ENCODE assay signal across 18 cellular contexts in genomic region chr6:30770592-30770991, GRCh38. TPM values are rescaled to one million over a fixed set of nuclear protein-coding genes. Genes with fewer than 3 reads are reported as not detected.
DNase-seq lines count a peak whose midpoint lies in the region; ATAC-seq, FAIRE-seq and TF ChIP-seq lines count a peak whose summit lies in the region.
"Had no signal": no experiment of that assay in that cellular context is flagged by ENCODE, and none has a peak within 500 bp of the region (broad histone marks: within the 10 kb centered on the region; RNA-seq: fewer than 3 reads in every experiment).

No MANE protein-coding gene starts in this region.

- H3K36me3 ChIP-seq in adrenal gland (replicated peaks in 1 of 2): no peaks in the 10 kb centered on the region
- no peaks in the 10 kb centered on the region for H3K36me3 ChIP-seq in mesodermal cell (ENCODE audit: control insufficient read depth, insufficient read depth, low read length)
- H3K36me3 ChIP-seq: lower lobe of right lung had no signal

- no peak for FAIRE-seq in A549 (lab: Jason Lieb, UNC)

- H3K4me1 ChIP-seq in A549 (peaks cover 68% of the 10 kb centered on the region), adrenal gland (replicated peaks in 1 of 2) (peaks cover 15 to 34% of the 10 kb centered on the region in 2 donors), mesodermal cell (ENCODE audit: control insufficient read depth, insufficient read depth, low read length, poor library complexity, severe bottlenecking) (peaks cover 53% of the 10 kb centered on the region)

- TF ChIP-seq POLR2A in A549 (IDR thresholded peaks at IDR 0.05; ENCODE audit: low read length) (no peak), adrenal gland (IDR thresholded peaks at IDR 0.05) (no peak)

- H3K27ac Mint-ChIP-seq in HFFc6: peak overlapping the region; percentile 99

- POLR2A ChIA-PET in A549 (lab: Yijun Ruan, JAX): interaction anchor here (1.7 to 3.8 kb wide), 4 partner anchors 11 to 28 kb away, joined by 11 to 77 read pairs (median 44); partner anchors contain the start of genes FLOT1 and IER3

- H3K4me3 ChIP-seq in A549 (no peak overlapping the region), adrenal gland (no peak overlapping the region), mesodermal cell (ENCODE audit: extremely low read depth, insufficient read depth, low read length, poor library complexity, severe bottlenecking) (no peak overlapping the region)
- H3K4me3 ChIP-seq: lower lobe of right lung had no signal

- peak overlapping the region; percentile 75 for H3K4me2 ChIP-seq in A549

- intact Hi-C loops in adrenal gland (cut with DNase I): no loop called here

- peaks cover 2% of the 10 kb centered on the region; the same call in 1 of the 2 replicates for H3K27me3 Mint-ChIP-seq in HFFc6 (ENCODE audit: insufficient read depth)
- H3K27me3 Mint-ChIP-seq: IgD-negative memory B cell had no signal

- ATAC-seq in A549: no peak
- ATAC-seq in left lobe of liver: no peak
- ATAC-seq in GM18909 (IDR thresholded peaks at IDR 0.05; ENCODE audit: poor library complexity, unreplicated experiment): no peak
- no peak for ATAC-seq in GM21528 (IDR thresholded peaks at IDR 0.05; ENCODE audit: low FRiP score, unreplicated experiment)
- ATAC-seq: lower lobe of right lung had no signal

- no peak for TF ChIP-seq EP300 in A549 (IDR thresholded peaks at IDR 0.05)

- peaks cover 76% of the 10 kb centered on the region for H3K4me1 Mint-ChIP-seq in HFFc6 (ENCODE audit: low read depth)

- no peak overlapping the region for H3K4me3 Mint-ChIP-seq in HFFc6
- H3K4me3 Mint-ChIP-seq: IgD-negative memory B cell had no signal

- no peaks in the 10 kb centered on the region for H3K27me3 ChIP-seq in adrenal gland

- peaks cover 5% of the 10 kb centered on the region for H3K36me3 Mint-ChIP-seq in HFFc6 (ENCODE audit: low read depth)
- H3K36me3 Mint-ChIP-seq: IgD-negative memory B cell had no signal

- DNase-seq in A549 (ENCODE audit: low read depth in 1 of 2, low spot score in 1 of 2): no peak
- DNase-seq in HFFc6: no peak
- no peak for DNase-seq in adrenal gland
- no peak for DNase-seq in left lobe of liver (ENCODE audit: low spot score)
- DNase-seq in NCI-H1694 (lab: John Stamatoyannopoulos, UW): no peak
- DNase-seq: activated CD4-positive, CD25-positive, alpha-beta regulatory T cell treated with anti-CD3 and anti-CD28 coated beads, Interleukin-2, amount 50 U/mL, for 72 hours; activated effector memory CD4-positive, alpha-beta T cell treated with Interleukin-2 at 50 U/mL for 16 hours; C1 segment of cervical spinal cord; lower lobe of right lung; NCI-H1436 treated with DMSO at 0.1 percent for 48 hours; NCI-H446 treated with DMSO at 0.1 percent for 48 hours; occipital lobe; stimulated activated CD4-positive, alpha-beta T cell treated with anti-CD3 and anti-CD28 coated beads, Interleukin-15, amount 100 ng/mL, for 24 hours had no signal

- WGBS in A549 (ENCODE audit: missing lambda C conversion rate): 73% methylated on average over 3 of the region's 3 CpGs
- whole genome bisulfite sequencing in adrenal gland, 4 donors: 83 to 94% (median 88%) methylated on average over 3 of the region's 3 CpGs
- WGBS in mesodermal cell (ENCODE audit: insufficient coverage in 2 of 2), 2 experiments: 100% methylated on average over 1 of the region's 3 CpGs

- TF ChIP-seq CTCF in A549 (IDR thresholded peaks at IDR 0.05) (no peak), HFFc6 (IDR thresholded peaks at IDR 0.05) (no peak), adrenal gland (IDR thresholded peaks at IDR 0.05) (no peak)

- CTCF ChIA-PET in A549 (lab: Yijun Ruan, JAX): interaction anchor here (0.6 to 3.2 kb wide), 5 partner anchors 8 to 776 kb away, joined by 3 to 21 read pairs (median 4); partner anchors contain the start of gene ATP6V1G2

- H3K27ac ChIP-seq in A549 (peak overlapping the region; percentile 89 to 97), adrenal gland (peak overlapping the region in 4 of 5 donors; percentile 60 to 92 (median 80)), mesodermal cell (ENCODE audit: low read depth, low read length, severe bottlenecking) (peak overlapping the region; percentile 99)

- no peak for TF ChIP-seq RAD21 in A549 (conservative IDR thresholded peaks at IDR 0.05 in 1 of 2, IDR thresholded peaks at IDR 0.05 in 1 of 2)

- H3K9me3 ChIP-seq in A549 (no peaks in the 10 kb centered on the region), adrenal gland (replicated peaks in 1 of 3) (no peaks in the 10 kb centered on the region), mesodermal cell (ENCODE audit: control insufficient read depth, low read length) (no peaks in the 10 kb centered on the region)
- H3K9me3 ChIP-seq: lower lobe of right lung had no signal

- no peaks in the 10 kb centered on the region for H3K9me3 Mint-ChIP-seq in HFFc6
- H3K9me3 Mint-ChIP-seq: IgD-negative memory B cell; T-helper 1 cell treated with Interleukin-12 subunit alpha and Interleukin-12 subunit beta and Interleukin-4 antibody, amounts not matched to agents 30 μg/mL and 1 μg/mL, for 36 hours had no signal

TF ChIP-seq in A549, 52 proteins besides CTCF, POLR2A, EP300 and RAD21:
- TF ChIP-seq E2F6 (IDR thresholded peaks at IDR 0.05; ENCODE audit: borderline replicate concordance, low read depth): no peak
- no peak for TF ChIP-seq CHD4 (IDR thresholded peaks at IDR 0.05; ENCODE audit: borderline replicate concordance)
- TF ChIP-seq NPAS2 (CRISPR knock-in tag; IDR thresholded peaks at IDR 0.05; ENCODE audit: borderline replicate concordance): no peak

RNA-seq across cellular contexts. Expression of gene IER3, which starts 26.2 kb away (rescaled TPM):
- 116 and 202 TPM in 2 replicates for polyA plus RNA-seq in A549 (2011; rRNA removed)
- polyA plus RNA-seq in A549 (2012; cell fraction: cytosol; rRNA removed): 172 and 215 TPM in 2 replicates
- polyA plus RNA-seq in A549 (2012; cell fraction: nucleus; rRNA removed): 240 and 352 TPM in 2 replicates
- 89.1 to 108 TPM (median 104 TPM) in 3 replicates for polyA plus RNA-seq in A549 (2017; fragmentation: RNase III; extraction: RNeasy Plus Mini Kit Qiagen cat#74134 plus additional on column Dnase treatment)
- polyA minus RNA-seq in A549 (2011; rRNA and poly(A)+ RNA removed): 93.4 and 94.8 TPM in 2 replicates
- total RNA-seq in HFFc6 (2021; fragmentation: NEBNext Ultra II Directional; extraction: Animal tissue kit (Norgen Biotek cat#: 25700)): 10 to 100 TPM; 38.1 to 62.4 (median 60.2) TPM
- total RNA-seq in adrenal gland: 10 to 100 TPM in 7 of 8 donors, 1 to 10 TPM in 1; 4.0 to 66.2 (median 43.1) TPM
- 100 to 1,000 TPM in 1 of 3 donors, 10 to 100 TPM in 2; 10.3 to 136 (median 49.1) TPM for polyA plus RNA-seq in adrenal gland
- 139 TPM for polyA plus RNA-seq in mesodermal cell (2013, experiment 1 of 2)
- polyA plus RNA-seq in mesodermal cell (2013, experiment 2 of 2): 110 TPM
- total RNA-seq in left lobe of liver: 5.8 TPM

RNA-seq across cellular contexts. Expression of gene FLOT1, which starts 28.1 kb away (rescaled TPM):
- polyA plus RNA-seq in A549 (2011; rRNA removed): 135 and 136 TPM in 2 replicates
- polyA plus RNA-seq in A549 (2012; cell fraction: cytosol; rRNA removed): 140 TPM in 2 replicates
- 112 and 128 TPM in 2 replicates for polyA plus RNA-seq in A549 (2012; cell fraction: nucleus; rRNA removed)
- polyA plus RNA-seq in A549 (2017; fragmentation: RNase III; extraction: RNeasy Plus Mini Kit Qiagen cat#74134 plus additional on column Dnase treatment): 89.7 to 99.2 TPM (median 89.9 TPM) in 3 replicates
- 101 and 112 TPM in 2 replicates for polyA minus RNA-seq in A549 (2011; rRNA and poly(A)+ RNA removed)
- total RNA-seq in HFFc6 (2021; fragmentation: NEBNext Ultra II Directional; extraction: Animal tissue kit (Norgen Biotek cat#: 25700)): 100 to 1,000 TPM; 218 to 286 (median 236) TPM
- total RNA-seq in adrenal gland: 100 to 1,000 TPM; 237 to 449 (median 339) TPM
- polyA plus RNA-seq in adrenal gland: 100 to 1,000 TPM; 390 to 599 (median 411) TPM
- 145 TPM for polyA plus RNA-seq in mesodermal cell (2013, experiment 1 of 2)
- 130 TPM for polyA plus RNA-seq in mesodermal cell (2013, experiment 2 of 2)
- total RNA-seq in left lobe of liver: 45.9 TPM

RNA-seq across cellular contexts. Expression of gene TUBB, which starts 50.4 kb away (rescaled TPM):
- polyA plus RNA-seq in A549 (2011; rRNA removed): 691 and 782 TPM in 2 replicates
- 1,345 and 1,480 TPM in 2 replicates for polyA plus RNA-seq in A549 (2012; cell fraction: cytosol; rRNA removed)
- 1,395 and 1,872 TPM in 2 replicates for polyA plus RNA-seq in A549 (2012; cell fraction: nucleus; rRNA removed)
- polyA plus RNA-seq in A549 (2017; fragmentation: RNase III; extraction: RNeasy Plus Mini Kit Qiagen cat#74134 plus additional on column Dnase treatment): 1,022 to 1,121 TPM (median 1,044 TPM) in 3 replicates
- polyA minus RNA-seq in A549 (2011; rRNA and poly(A)+ RNA removed): 802 and 983 TPM in 2 replicates
- total RNA-seq in HFFc6 (2021; fragmentation: NEBNext Ultra II Directional; extraction: Animal tissue kit (Norgen Biotek cat#: 25700)): 1,000 to 10,000 TPM; 1,052 to 1,712 (median 1,589) TPM
- total RNA-seq in adrenal gland: 100 to 1,000 TPM in 7 of 8 donors, 10 to 100 TPM in 1; 90.3 to 439 (median 214) TPM
- polyA plus RNA-seq in adrenal gland: 100 to 1,000 TPM; 107 to 473 (median 177) TPM
- polyA plus RNA-seq in mesodermal cell (2013, experiment 1 of 2): 1,638 TPM
- 1,486 TPM for polyA plus RNA-seq in mesodermal cell (2013, experiment 2 of 2)
- 219 TPM for total RNA-seq in left lobe of liver

RNA-seq across cellular contexts. Expression of gene MDC1, which starts 53.5 kb away (rescaled TPM):
- polyA plus RNA-seq in A549 (2011; rRNA removed) (8.2 and 13.3 TPM in 2 replicates), A549 (2017; fragmentation: RNase III; extraction: RNeasy Plus Mini Kit Qiagen cat#74134 plus additional on column Dnase treatment) (14.9 to 21.4 TPM (median 16.5 TPM) in 3 replicates), adrenal gland (10 to 100 TPM; 16.8 to 26.9 (median 21.0) TPM)
- polyA plus RNA-seq in A549 (2012; cell fraction: cytosol; rRNA removed): 8.4 and 10.3 TPM in 2 replicates
- polyA plus RNA-seq in A549 (2012; cell fraction: nucleus; rRNA removed): 29.8 and 46.1 TPM in 2 replicates
- 18.4 and 19.4 TPM in 2 replicates for polyA minus RNA-seq in A549 (2011; rRNA and poly(A)+ RNA removed)
- total RNA-seq in HFFc6 (2021; fragmentation: NEBNext Ultra II Directional; extraction: Animal tissue kit (Norgen Biotek cat#: 25700)): 10 to 100 TPM; 18.4 to 31.9 (median 28.1) TPM
- total RNA-seq in adrenal gland (10 to 100 TPM in 5 of 8 donors, 1 to 10 TPM in 3; 2.8 to 27.6 (median 18.4) TPM), left lobe of liver (13.7 TPM)
- 60.6 TPM for polyA plus RNA-seq in mesodermal cell (2013, experiment 1 of 2)
- polyA plus RNA-seq in mesodermal cell (2013, experiment 2 of 2): 50.2 TPM
